ENCODE assay signal across 23 cellular contexts in the genomic region with DNA sequence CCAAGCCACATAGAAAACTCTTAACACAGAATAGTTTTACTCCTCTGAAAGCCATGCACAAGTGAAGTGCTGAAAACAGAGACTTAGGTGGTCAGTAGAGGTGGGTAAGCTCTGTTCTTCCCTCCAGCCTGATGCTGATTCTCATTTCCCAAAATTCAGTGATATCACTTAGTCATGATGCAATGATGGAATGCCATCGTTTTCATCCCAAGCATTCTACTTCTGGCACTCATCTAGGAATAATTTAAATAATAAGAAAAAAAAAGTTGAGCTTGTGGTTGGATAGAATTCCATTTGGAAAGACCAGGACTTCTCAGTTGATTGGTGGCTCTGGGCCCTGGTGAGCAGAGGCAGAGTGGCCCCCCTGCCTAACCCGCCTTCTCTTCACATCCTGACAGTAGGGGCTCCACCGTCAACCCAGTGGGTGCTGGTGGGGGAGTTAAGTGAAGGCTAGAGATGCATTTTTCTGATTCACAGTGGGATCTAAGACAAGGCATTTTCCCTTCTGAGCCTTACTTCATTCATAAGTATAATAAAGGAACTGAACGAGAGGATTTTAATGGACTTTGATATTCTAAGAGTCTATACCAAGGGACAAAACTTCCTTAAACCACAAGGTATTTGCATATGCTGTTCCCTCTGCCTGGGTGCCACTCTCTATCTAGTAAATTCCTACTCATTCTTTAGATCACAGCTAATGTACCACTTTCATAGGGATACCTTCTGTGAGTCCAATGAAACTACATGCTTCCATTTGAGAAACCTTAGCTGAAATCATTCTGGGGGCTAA.
"Had no signal": no experiment of that assay in that cellular context is flagged by ENCODE, and none has a peak within 500 bp of the region (broad histone marks: within the 10 kb centered on the region; RNA-seq: fewer than 3 reads in every experiment).

No MANE protein-coding gene starts in this region.

- ATAC-seq: activated T-helper 17 cell treated with anti-CD3 and anti-CD28 coated beads, Interleukin-2, amount 50 U/mL, for 72 hours; left lung; natural killer cell; psoas muscle; stimulated activated naive CD8-positive, alpha-beta T cell treated with anti-CD3 and anti-CD28 coated beads, Interleukin-15, amount 100 ng/mL, for 72 hours had no signal

- DNase-seq: activated CD4-positive, alpha-beta T cell treated with anti-CD3 and anti-CD28 coated beads, Interleukin-2, amount 10 ng/mL, durations not matched to agents 7 days and 5 days; activated CD4-positive, CD25-positive, alpha-beta regulatory T cell treated with anti-CD3 and anti-CD28 coated beads, Interleukin-2, amount 50 U/mL, for 72 hours; activated naive CD4-positive, alpha-beta T cell; activated T-cell treated with anti-CD3 and anti-CD28 coated beads, Interleukin-2, amount 50 U/mL, for 24 hours; adrenal gland; colonic mucosa; foreskin melanocyte; left lung; natural killer cell; ovary; psoas muscle; stimulated activated CD4-positive, alpha-beta T cell treated with anti-CD3 and anti-CD28 coated beads, Interleukin-12 subunit alpha, Interleukin-12 subunit beta, amount 100 ng/mL, for 4 hours; stimulated activated CD4-positive, alpha-beta T cell treated with anti-CD3 and anti-CD28 coated beads, Interleukin-4, amount 100 ng/mL, for 4 hours; stimulated activated naive CD8-positive, alpha-beta T cell treated with anti-CD3 and anti-CD28 coated beads, Interleukin-15, amount 100 ng/mL, for 72 hours; T-helper 1 cell; tibial artery; WERI-Rb-1 had no signal

- H3K27me3 ChIP-seq: adrenal gland, ascending aorta, colonic mucosa, left lung, ovary, right atrium auricular region, tibial artery had no signal

- H3K36me3 Mint-ChIP-seq: activated naive CD8-positive, alpha-beta T cell; mesothelial cell of epicardium; natural killer cell had no signal

- H3K27ac ChIP-seq: colonic mucosa, left lung, ovary, psoas muscle, right atrium auricular region, tibial artery, WERI-Rb-1 had no signal

- H3K36me3 ChIP-seq: adrenal gland, ascending aorta, colonic mucosa, left lung, ovary, right atrium auricular region, tibial artery, WERI-Rb-1 had no signal

- H3K4me3 Mint-ChIP-seq: activated CD4-positive, alpha-beta T cell treated with anti-CD3 and anti-CD28 coated beads, Interleukin-2, amount 10 ng/mL, durations not matched to agents 7 days and 5 days; activated naive CD8-positive, alpha-beta T cell; activated T-cell treated with anti-CD3 and anti-CD28 coated beads, Interleukin-2, amount 50 U/mL, for 24 hours; mesothelial cell of epicardium; natural killer cell; stimulated activated naive CD8-positive, alpha-beta T cell treated with anti-CD3 and anti-CD28 coated beads, Interleukin-15, amount 100 ng/mL, for 72 hours had no signal

- H3K4me1 Mint-ChIP-seq: activated CD4-positive, alpha-beta T cell treated with anti-CD3 and anti-CD28 coated beads, Interleukin-2, amount 10 ng/mL, durations not matched to agents 7 days and 5 days; mesothelial cell of epicardium; natural killer cell; stimulated activated naive CD8-positive, alpha-beta T cell treated with anti-CD3 and anti-CD28 coated beads, Interleukin-15, amount 100 ng/mL, for 72 hours had no signal

- H3K4me3 ChIP-seq: adrenal gland, ascending aorta, colonic mucosa, left lung, lung, ovary, psoas muscle, right atrium auricular region, tibial artery had no signal

- H3K9me3 ChIP-seq: adrenal gland, colonic mucosa, ovary had no signal

- H3K27ac Mint-ChIP-seq: activated CD4-positive, alpha-beta T cell treated with anti-CD3 and anti-CD28 coated beads, Interleukin-2, amount 10 ng/mL, durations not matched to agents 7 days and 5 days; activated naive CD8-positive, alpha-beta T cell; activated T-cell treated with anti-CD3 and anti-CD28 coated beads, Interleukin-2, amount 50 U/mL, for 24 hours; mesothelial cell of epicardium; natural killer cell; stimulated activated naive CD8-positive, alpha-beta T cell treated with anti-CD3 and anti-CD28 coated beads, Interleukin-15, amount 100 ng/mL, for 72 hours had no signal

- H3K27me3 Mint-ChIP-seq: activated naive CD8-positive, alpha-beta T cell; stimulated activated naive CD8-positive, alpha-beta T cell treated with anti-CD3 and anti-CD28 coated beads, Interleukin-15, amount 100 ng/mL, for 72 hours had no signal

- H3K4me1 ChIP-seq: colonic mucosa, left lung, psoas muscle, right atrium auricular region had no signal
